Comparison of ENCODE assay signal across 1 cellular context in the genomic region with DNA sequence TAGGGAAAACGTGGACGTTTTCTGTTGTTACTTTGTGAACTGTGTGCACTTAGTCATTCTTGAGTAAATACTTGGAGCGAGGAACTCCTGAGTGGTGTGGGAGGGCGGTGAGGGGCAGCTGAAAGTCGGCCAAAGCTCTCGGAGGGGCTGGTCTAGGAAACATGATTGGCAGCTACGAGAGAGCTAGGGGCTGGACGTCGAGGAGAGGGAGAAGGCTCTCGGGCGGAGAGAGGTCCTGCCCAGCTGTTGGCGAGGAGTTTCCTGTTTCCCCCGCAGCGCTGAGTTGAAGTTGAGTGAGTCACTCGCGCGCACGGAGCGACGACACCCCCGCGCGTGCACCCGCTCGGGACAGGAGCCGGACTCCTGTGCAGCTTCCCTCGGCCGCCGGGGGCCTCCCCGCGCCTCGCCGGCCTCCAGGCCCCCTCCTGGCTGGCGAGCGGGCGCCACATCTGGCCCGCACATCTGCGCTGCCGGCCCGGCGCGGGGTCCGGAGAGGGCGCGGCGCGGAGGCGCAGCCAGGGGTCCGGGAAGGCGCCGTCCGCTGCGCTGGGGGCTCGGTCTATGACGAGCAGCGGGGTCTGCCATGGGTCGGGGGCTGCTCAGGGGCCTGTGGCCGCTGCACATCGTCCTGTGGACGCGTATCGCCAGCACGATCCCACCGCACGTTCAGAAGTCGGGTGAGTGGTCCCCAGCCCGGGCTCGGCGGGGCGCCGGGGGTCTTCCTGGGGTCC.
A peak's percentile ranks its signal among the peaks of the same experiment; 100 is the strongest.
TF ChIP-seq lines count a peak whose summit lies in the region.

A gene (plus strand): TSS at position 301 of the 731 bp plus-strand sequence. CDS start 283 bp downstream, at position 584.

TF ChIP-seq in HepG2, 621 proteins besides CTCF, POLR2A, EP300 and RAD21 (continued from another document and continues in another):
- TF ChIP-seq, protein P1, sequence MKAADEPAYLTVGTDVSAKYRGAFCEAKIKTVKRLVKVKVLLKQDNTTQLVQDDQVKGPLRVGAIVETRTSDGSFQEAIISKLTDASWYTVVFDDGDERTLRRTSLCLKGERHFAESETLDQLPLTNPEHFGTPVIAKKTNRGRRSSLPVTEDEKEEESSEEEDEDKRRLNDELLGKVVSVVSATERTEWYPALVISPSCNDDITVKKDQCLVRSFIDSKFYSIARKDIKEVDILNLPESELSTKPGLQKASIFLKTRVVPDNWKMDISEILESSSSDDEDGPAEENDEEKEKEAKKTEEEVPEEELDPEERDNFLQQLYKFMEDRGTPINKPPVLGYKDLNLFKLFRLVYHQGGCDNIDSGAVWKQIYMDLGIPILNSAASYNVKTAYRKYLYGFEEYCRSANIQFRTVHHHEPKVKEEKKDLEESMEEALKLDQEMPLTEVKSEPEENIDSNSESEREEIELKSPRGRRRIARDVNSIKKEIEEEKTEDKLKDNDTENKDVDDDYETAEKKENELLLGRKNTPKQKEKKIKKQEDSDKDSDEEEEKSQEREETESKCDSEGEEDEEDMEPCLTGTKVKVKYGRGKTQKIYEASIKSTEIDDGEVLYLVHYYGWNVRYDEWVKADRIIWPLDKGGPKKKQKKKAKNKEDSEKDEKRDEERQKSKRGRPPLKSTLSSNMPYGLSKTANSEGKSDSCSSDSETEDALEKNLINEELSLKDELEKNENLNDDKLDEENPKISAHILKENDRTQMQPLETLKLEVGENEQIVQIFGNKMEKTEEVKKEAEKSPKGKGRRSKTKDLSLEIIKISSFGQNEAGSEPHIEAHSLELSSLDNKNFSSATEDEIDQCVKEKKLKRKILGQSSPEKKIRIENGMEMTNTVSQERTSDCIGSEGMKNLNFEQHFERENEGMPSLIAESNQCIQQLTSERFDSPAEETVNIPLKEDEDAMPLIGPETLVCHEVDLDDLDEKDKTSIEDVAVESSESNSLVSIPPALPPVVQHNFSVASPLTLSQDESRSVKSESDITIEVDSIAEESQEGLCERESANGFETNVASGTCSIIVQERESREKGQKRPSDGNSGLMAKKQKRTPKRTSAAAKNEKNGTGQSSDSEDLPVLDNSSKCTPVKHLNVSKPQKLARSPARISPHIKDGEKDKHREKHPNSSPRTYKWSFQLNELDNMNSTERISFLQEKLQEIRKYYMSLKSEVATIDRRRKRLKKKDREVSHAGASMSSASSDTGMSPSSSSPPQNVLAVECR (CRISPR knock-in tag; IDR thresholded peaks at IDR 0.05; ENCODE audit: borderline replicate concordance), result peak; percentile 84
- TF ChIP-seq ZSCAN21 (CRISPR knock-in tag; IDR thresholded peaks at IDR 0.05; ENCODE audit: borderline replicate concordance) (peak; percentile 87), HCFC1 (IDR thresholded peaks at IDR 0.05; ENCODE audit: low read depth, low read length) (no peak), ZFP90 (CRISPR knock-in tag; IDR thresholded peaks at IDR 0.05; ENCODE audit: borderline replicate concordance) (peak; percentile 63; the same call in 1 of the 2 replicates), IRX3 (CRISPR knock-in tag; IDR thresholded peaks at IDR 0.05; ENCODE audit: borderline replicate concordance, low read depth) (peak; percentile 79), ZNF331 (CRISPR knock-in tag; IDR thresholded peaks at IDR 0.05) (peak; percentile 14; the same call in 1 of the 2 replicates), ZC3H13 (CRISPR knock-in tag; IDR thresholded peaks at IDR 0.05) (peak; percentile 68; the same call in 1 of the 2 replicates), ZNF543 (CRISPR knock-in tag; IDR thresholded peaks at IDR 0.05) (peak; percentile 92), ZFY (CRISPR knock-in tag; IDR thresholded peaks at IDR 0.05) (peak; percentile 64; the same call in 1 of the 2 replicates), ZNF598 (CRISPR knock-in tag; IDR thresholded peaks at IDR 0.05; ENCODE audit: borderline replicate concordance) (no peak; the same call in 1 of the 2 replicates), ZNF746 (CRISPR knock-in tag; IDR thresholded peaks at IDR 0.05) (peak; percentile 72; the same call in 1 of the 2 replicates), TBX3 (IDR thresholded peaks at IDR 0.05; ENCODE audit: borderline replicate concordance) (peak; percentile 48; the same call in 1 of the 2 replicates), ZNF350 (CRISPR knock-in tag; IDR thresholded peaks at IDR 0.05; ENCODE audit: borderline replicate concordance, low read depth) (no peak), DPF2 (CRISPR knock-in tag; IDR thresholded peaks at IDR 0.05; ENCODE audit: borderline replicate concordance, low read depth) (peak; percentile 65; the same call in 1 of the 2 replicates), FOXK1 (CRISPR knock-in tag; IDR thresholded peaks at IDR 0.05; ENCODE audit: borderline replicate concordance, low read depth) (peak; percentile 67), ERF (CRISPR knock-in tag; IDR thresholded peaks at IDR 0.05) (peak; percentile 91), THAP11 (CRISPR knock-in tag; IDR thresholded peaks at IDR 0.05) (0 out of 2 replicates have a peak, but pooled peaks have one; percentile 47), ZBTB20 (CRISPR knock-in tag; IDR thresholded peaks at IDR 0.05; ENCODE audit: borderline replicate concordance, low read depth) (no peak), BHLHE40 (IDR thresholded peaks at IDR 0.05; ENCODE audit: low read length) (peak; percentile 58), ZNF747 (CRISPR knock-in tag; IDR thresholded peaks at IDR 0.05; ENCODE audit: borderline replicate concordance) (0 out of 2 replicates have a peak, but pooled peaks have one; percentile 58), MEIS2 (CRISPR knock-in tag; IDR thresholded peaks at IDR 0.05) (peak; percentile 93), SP140L (CRISPR knock-in tag; IDR thresholded peaks at IDR 0.05; ENCODE audit: borderline replicate concordance) (no peak), ZFX (CRISPR knock-in tag; IDR thresholded peaks at IDR 0.05; ENCODE audit: low read depth) (peak; percentile 50), KDM2A (CRISPR knock-in tag; IDR thresholded peaks at IDR 0.05; ENCODE audit: borderline replicate concordance, low read depth) (peak; percentile 67), ZMYM4 (CRISPR knock-in tag; IDR thresholded peaks at IDR 0.05) (peak; percentile 88), SP5 (CRISPR knock-in tag; IDR thresholded peaks at IDR 0.05; ENCODE audit: borderline replicate concordance, low read depth) (peak; percentile 78; the same call in 1 of the 2 replicates), HNRNPK (IDR thresholded peaks at IDR 0.05; ENCODE audit: low read depth, low read length, poor library complexity, severe bottlenecking) (peak; percentile 47), CBFB (CRISPR knock-in tag; IDR thresholded peaks at IDR 0.05) (peak; percentile 73), RARA (CRISPR knock-in tag; IDR thresholded peaks at IDR 0.05) (peak; percentile 79), MEIS1 (CRISPR knock-in tag; IDR thresholded peaks at IDR 0.05; ENCODE audit: borderline replicate concordance) (peak; percentile 97), GPN1 (CRISPR knock-in tag; IDR thresholded peaks at IDR 0.05; ENCODE audit: borderline replicate concordance) (no peak), ARID2 (CRISPR knock-in tag; IDR thresholded peaks at IDR 0.05; ENCODE audit: borderline replicate concordance) (peak; percentile 38; the same call in 1 of the 2 replicates), ZNF441 (CRISPR knock-in tag; IDR thresholded peaks at IDR 0.05; ENCODE audit: borderline replicate concordance) (peak; percentile 64; the same call in 1 of the 2 replicates), ADNP (CRISPR knock-in tag; IDR thresholded peaks at IDR 0.05) (no peak), ZSCAN12 (CRISPR knock-in tag; IDR thresholded peaks at IDR 0.05) (no peak), RXRA (CRISPR knock-in tag; IDR thresholded peaks at IDR 0.05) (peak; percentile 80)
- TF ChIP-seq, protein P2, sequence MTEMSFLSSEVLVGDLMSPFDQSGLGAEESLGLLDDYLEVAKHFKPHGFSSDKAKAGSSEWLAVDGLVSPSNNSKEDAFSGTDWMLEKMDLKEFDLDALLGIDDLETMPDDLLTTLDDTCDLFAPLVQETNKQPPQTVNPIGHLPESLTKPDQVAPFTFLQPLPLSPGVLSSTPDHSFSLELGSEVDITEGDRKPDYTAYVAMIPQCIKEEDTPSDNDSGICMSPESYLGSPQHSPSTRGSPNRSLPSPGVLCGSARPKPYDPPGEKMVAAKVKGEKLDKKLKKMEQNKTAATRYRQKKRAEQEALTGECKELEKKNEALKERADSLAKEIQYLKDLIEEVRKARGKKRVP (CRISPR knock-in tag; IDR thresholded peaks at IDR 0.05), result no peak; a peak in 1 of 4 replicates
- TF ChIP-seq, protein P3, sequence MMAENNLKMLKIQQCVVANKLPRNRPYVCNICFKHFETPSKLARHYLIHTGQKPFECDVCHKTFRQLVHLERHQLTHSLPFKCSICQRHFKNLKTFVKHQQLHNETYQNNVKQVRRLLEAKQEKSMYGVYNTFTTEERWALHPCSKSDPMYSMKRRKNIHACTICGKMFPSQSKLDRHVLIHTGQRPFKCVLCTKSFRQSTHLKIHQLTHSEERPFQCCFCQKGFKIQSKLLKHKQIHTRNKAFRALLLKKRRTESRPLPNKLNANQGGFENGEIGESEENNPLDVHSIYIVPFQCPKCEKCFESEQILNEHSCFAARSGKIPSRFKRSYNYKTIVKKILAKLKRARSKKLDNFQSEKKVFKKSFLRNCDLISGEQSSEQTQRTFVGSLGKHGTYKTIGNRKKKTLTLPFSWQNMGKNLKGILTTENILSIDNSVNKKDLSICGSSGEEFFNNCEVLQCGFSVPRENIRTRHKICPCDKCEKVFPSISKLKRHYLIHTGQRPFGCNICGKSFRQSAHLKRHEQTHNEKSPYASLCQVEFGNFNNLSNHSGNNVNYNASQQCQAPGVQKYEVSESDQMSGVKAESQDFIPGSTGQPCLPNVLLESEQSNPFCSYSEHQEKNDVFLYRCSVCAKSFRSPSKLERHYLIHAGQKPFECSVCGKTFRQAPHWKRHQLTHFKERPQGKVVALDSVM (CRISPR knock-in tag; IDR thresholded peaks at IDR 0.05), result peak; percentile 79; the same call in 1 of the 2 replicates
- TF ChIP-seq, protein P4, sequence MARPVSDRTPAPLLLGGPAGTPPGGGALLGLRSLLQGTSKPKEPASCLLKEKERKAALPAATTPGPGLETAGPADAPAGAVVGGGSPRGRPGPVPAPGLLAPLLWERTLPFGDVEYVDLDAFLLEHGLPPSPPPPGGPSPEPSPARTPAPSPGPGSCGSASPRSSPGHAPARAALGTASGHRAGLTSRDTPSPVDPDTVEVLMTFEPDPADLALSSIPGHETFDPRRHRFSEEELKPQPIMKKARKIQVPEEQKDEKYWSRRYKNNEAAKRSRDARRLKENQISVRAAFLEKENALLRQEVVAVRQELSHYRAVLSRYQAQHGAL (CRISPR knock-in tag; IDR thresholded peaks at IDR 0.05; ENCODE audit: not compliant biosample characterization), result no peak
- TF ChIP-seq, protein P5, sequence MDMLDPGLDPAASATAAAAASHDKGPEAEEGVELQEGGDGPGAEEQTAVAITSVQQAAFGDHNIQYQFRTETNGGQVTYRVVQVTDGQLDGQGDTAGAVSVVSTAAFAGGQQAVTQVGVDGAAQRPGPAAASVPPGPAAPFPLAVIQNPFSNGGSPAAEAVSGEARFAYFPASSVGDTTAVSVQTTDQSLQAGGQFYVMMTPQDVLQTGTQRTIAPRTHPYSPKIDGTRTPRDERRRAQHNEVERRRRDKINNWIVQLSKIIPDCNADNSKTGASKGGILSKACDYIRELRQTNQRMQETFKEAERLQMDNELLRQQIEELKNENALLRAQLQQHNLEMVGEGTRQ (IDR thresholded peaks at IDR 0.05; ENCODE audit: low read depth, low read length), result no peak
- TF ChIP-seq, protein P5 (CRISPR knock-in tag; IDR thresholded peaks at IDR 0.05; ENCODE audit: borderline replicate concordance), result no peak
- TF ChIP-seq, protein P6, sequence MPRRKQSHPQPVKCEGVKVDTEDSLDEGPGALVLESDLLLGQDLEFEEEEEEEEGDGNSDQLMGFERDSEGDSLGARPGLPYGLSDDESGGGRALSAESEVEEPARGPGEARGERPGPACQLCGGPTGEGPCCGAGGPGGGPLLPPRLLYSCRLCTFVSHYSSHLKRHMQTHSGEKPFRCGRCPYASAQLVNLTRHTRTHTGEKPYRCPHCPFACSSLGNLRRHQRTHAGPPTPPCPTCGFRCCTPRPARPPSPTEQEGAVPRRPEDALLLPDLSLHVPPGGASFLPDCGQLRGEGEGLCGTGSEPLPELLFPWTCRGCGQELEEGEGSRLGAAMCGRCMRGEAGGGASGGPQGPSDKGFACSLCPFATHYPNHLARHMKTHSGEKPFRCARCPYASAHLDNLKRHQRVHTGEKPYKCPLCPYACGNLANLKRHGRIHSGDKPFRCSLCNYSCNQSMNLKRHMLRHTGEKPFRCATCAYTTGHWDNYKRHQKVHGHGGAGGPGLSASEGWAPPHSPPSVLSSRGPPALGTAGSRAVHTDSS (CRISPR knock-in tag; conservative IDR thresholded peaks at IDR 0.05), result no peak
- TF ChIP-seq, protein P7, sequence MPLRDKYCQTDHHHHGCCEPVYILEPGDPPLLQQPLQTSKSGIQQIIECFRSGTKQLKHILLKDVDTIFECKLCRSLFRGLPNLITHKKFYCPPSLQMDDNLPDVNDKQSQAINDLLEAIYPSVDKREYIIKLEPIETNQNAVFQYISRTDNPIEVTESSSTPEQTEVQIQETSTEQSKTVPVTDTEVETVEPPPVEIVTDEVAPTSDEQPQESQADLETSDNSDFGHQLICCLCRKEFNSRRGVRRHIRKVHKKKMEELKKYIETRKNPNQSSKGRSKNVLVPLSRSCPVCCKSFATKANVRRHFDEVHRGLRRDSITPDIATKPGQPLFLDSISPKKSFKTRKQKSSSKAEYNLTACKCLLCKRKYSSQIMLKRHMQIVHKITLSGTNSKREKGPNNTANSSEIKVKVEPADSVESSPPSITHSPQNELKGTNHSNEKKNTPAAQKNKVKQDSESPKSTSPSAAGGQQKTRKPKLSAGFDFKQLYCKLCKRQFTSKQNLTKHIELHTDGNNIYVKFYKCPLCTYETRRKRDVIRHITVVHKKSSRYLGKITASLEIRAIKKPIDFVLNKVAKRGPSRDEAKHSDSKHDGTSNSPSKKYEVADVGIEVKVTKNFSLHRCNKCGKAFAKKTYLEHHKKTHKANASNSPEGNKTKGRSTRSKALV (CRISPR knock-in tag; IDR thresholded peaks at IDR 0.05), result 0 out of 2 replicates have a peak, but pooled peaks have one; percentile 88
- TF ChIP-seq, protein P8, sequence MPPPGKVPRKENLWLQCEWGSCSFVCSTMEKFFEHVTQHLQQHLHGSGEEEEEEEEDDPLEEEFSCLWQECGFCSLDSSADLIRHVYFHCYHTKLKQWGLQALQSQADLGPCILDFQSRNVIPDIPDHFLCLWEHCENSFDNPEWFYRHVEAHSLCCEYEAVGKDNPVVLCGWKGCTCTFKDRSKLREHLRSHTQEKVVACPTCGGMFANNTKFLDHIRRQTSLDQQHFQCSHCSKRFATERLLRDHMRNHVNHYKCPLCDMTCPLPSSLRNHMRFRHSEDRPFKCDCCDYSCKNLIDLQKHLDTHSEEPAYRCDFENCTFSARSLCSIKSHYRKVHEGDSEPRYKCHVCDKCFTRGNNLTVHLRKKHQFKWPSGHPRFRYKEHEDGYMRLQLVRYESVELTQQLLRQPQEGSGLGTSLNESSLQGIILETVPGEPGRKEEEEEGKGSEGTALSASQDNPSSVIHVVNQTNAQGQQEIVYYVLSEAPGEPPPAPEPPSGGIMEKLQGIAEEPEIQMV (CRISPR knock-in tag; IDR thresholded peaks at IDR 0.05; ENCODE audit: low read depth), result no peak; the same call in 1 of the 2 replicates
